In the genomic region with DNA sequence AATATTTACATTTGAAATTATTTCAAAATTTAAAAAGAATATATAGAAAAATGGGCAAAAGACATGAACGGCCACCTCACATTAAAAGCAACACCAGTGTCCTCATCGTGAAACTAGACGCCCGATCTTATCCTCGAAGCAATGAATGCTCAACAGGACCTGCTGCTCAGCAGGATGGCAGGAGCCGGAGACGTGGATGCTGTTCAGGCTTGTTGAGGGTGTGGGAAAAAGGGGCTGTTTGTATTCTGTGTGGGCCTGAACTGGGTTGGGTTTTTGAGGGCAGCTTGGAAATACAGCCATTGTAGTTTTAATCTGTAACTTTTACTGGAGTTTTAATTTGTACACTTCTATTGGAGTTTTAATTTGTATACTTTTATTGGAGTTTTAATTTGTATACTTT, we compare ENCODE assay signal across 23 cellular contexts. TPM values are rescaled to one million over a fixed set of nuclear protein-coding genes. Genes with fewer than 3 reads are reported as not detected.
A peak's percentile ranks its signal among the peaks of the same experiment; 100 is the strongest.
DNase-seq lines count a peak whose midpoint lies in the region; ATAC-seq, FAIRE-seq and TF ChIP-seq lines count a peak whose summit lies in the region.
"Had no signal": no experiment of that assay in that cellular context is flagged by ENCODE, and none has a peak within 500 bp of the region (broad histone marks: within the 10 kb centered on the region; RNA-seq: fewer than 3 reads in every experiment).

No MANE protein-coding gene starts in this region.

- H3K4me1 Mint-ChIP-seq in T-helper 17 cell (peaks cover 18% of the 10 kb centered on the region), chondrocyte (ENCODE audit: low read depth) (peaks cover 9% of the 10 kb centered on the region)

- no peak overlapping the region for H3K4me3 ChIP-seq in right cardiac atrium (ENCODE audit: low read length)
- no peak overlapping the region for H3K4me3 ChIP-seq in suprapubic skin
- H3K4me3 ChIP-seq in mucosa of descending colon = no peak overlapping the region
- no peak overlapping the region for H3K4me3 ChIP-seq in small intestine (ENCODE audit: low read depth in 1 of 2, low read length in 2 of 2)
- H3K4me3 ChIP-seq: GM12878, left ventricle myocardium inferior, psoas muscle, tibial nerve had no signal

- peaks cover 12% of the 10 kb centered on the region for H3K36me3 Mint-ChIP-seq in T-helper 17 cell (ENCODE audit: low read depth)
- peaks cover 24% of the 10 kb centered on the region for H3K36me3 Mint-ChIP-seq in chondrocyte (ENCODE audit: low read depth)

- no peaks in the 10 kb centered on the region for H3K9me3 ChIP-seq in right cardiac atrium (ENCODE audit: control insufficient read depth, low read length)
- no peaks in the 10 kb centered on the region for H3K9me3 ChIP-seq in T-helper 17 cell (ENCODE audit: control insufficient read depth, low read length, poor library complexity, severe bottlenecking)
- no peaks in the 10 kb centered on the region for H3K9me3 ChIP-seq in suprapubic skin
- no peaks in the 10 kb centered on the region for H3K9me3 ChIP-seq in mucosa of descending colon
- H3K9me3 ChIP-seq in small intestine (ENCODE audit: control insufficient read depth, low read depth) = no peaks in the 10 kb centered on the region
- H3K9me3 ChIP-seq: left ventricle myocardium inferior, psoas muscle, SK-N-SH, tibial nerve had no signal

- no peak for ATAC-seq in left cardiac atrium
- no peak for ATAC-seq in right cardiac atrium
- no peak for ATAC-seq in T-helper 17 cell
- ATAC-seq in mucosa of descending colon = no peak
- no peak for ATAC-seq in GM18861 (IDR thresholded peaks at IDR 0.05; ENCODE audit: unreplicated experiment)
- ATAC-seq: esophagus mucosa, psoas muscle had no signal

- H3K4me1 ChIP-seq in right cardiac atrium (ENCODE audit: control insufficient read depth, insufficient read depth, low read length) = no peaks in the 10 kb centered on the region
- H3K4me1 ChIP-seq in suprapubic skin = peaks cover 18% of the 10 kb centered on the region
- H3K4me1 ChIP-seq in mucosa of descending colon (ENCODE audit: low read depth) = no peaks in the 10 kb centered on the region
- no peaks in the 10 kb centered on the region for H3K4me1 ChIP-seq in small intestine (ENCODE audit: control insufficient read depth in 2 of 2, insufficient read depth in 1 of 2, low read depth in 1 of 2, low read length in 1 of 2)
- H3K4me1 ChIP-seq: left ventricle myocardium inferior, psoas muscle, tibial nerve had no signal

- no peak for FAIRE-seq in small intestine (lab: Jason Lieb, UNC)
- FAIRE-seq: GM12878 had no signal

- TF ChIP-seq EP300 in suprapubic skin (IDR thresholded peaks at IDR 0.05) = no peak

- no peaks in the 10 kb centered on the region for H3K27me3 Mint-ChIP-seq in T-helper 17 cell
- H3K27me3 Mint-ChIP-seq in chondrocyte (ENCODE audit: low read depth) = no peaks in the 10 kb centered on the region
- H3K27me3 Mint-ChIP-seq: activated CD8-positive, alpha-beta memory T cell treated with anti-CD3 and anti-CD28 coated beads, Interleukin-2, amount 10 ng/mL, durations not matched to agents 7 days and 5 days; effector memory CD8-positive, alpha-beta T cell had no signal

- H3K27ac Mint-ChIP-seq in T-helper 17 cell = peak overlapping the region; percentile 90
- H3K27ac Mint-ChIP-seq in chondrocyte (ENCODE audit: unreplicated experiment) = no peak overlapping the region

- H3K36me3 ChIP-seq in suprapubic skin (peaks cover 73% of the 10 kb centered on the region), mucosa of descending colon (ENCODE audit: low read depth) (peaks cover 18% of the 10 kb centered on the region), small intestine (ENCODE audit: control insufficient read depth in 2 of 2, insufficient read depth in 2 of 2, low read length in 2 of 2) (peaks cover 10 to 14% of the 10 kb centered on the region in 2 donors)

- H3K9me3 Mint-ChIP-seq in chondrocyte (ENCODE audit: low read depth) = no peaks in the 10 kb centered on the region
- H3K9me3 Mint-ChIP-seq: effector memory CD8-positive, alpha-beta T cell had no signal

- WGBS in right cardiac atrium = 80% methylated on average over 7 of the region's 7 CpGs
- 61% methylated on average over 7 of the region's 7 CpGs for WGBS in suprapubic skin
- 79 to 84% (median 79%) methylated on average over 7 of the region's 7 CpGs for WGBS in small intestine, 3 donors

- TF ChIP-seq CTCF in chondrocyte (IDR thresholded peaks at IDR 0.05) = no peak
- TF ChIP-seq CTCF in suprapubic skin (IDR thresholded peaks at IDR 0.05) = no peak
- TF ChIP-seq CTCF in mucosa of descending colon (IDR thresholded peaks at IDR 0.05) = no peak

- no peak for TF ChIP-seq POLR2A in suprapubic skin (IDR thresholded peaks at IDR 0.05)

- H3K4me3 Mint-ChIP-seq in T-helper 17 cell = no peak overlapping the region
- no peak overlapping the region for H3K4me3 Mint-ChIP-seq in chondrocyte (ENCODE audit: unreplicated experiment)
- H3K4me3 Mint-ChIP-seq: activated CD8-positive, alpha-beta memory T cell treated with anti-CD3 and anti-CD28 coated beads, Interleukin-2, amount 10 ng/mL, durations not matched to agents 7 days and 5 days had no signal

- H3K27me3 ChIP-seq in right cardiac atrium (ENCODE audit: control insufficient read depth, insufficient read depth) = no peaks in the 10 kb centered on the region
- no peaks in the 10 kb centered on the region for H3K27me3 ChIP-seq in suprapubic skin
- H3K27me3 ChIP-seq in small intestine (ENCODE audit: control insufficient read depth in 2 of 2, insufficient read depth in 2 of 2, low read length in 2 of 2) = no peaks in the 10 kb centered on the region
- H3K27me3 ChIP-seq: tibial nerve had no signal

- intact Hi-C loops in left cardiac atrium (cut with DNase I) = no loop called here
- intact Hi-C loops in right cardiac atrium (cut with DNase I) = no loop called here
- intact Hi-C loops in mucosa of descending colon (cut with DNase I, micrococcal nuclease) = no loop called here

- no peak overlapping the region for H3K27ac ChIP-seq in right cardiac atrium (ENCODE audit: low read length)
- no peak overlapping the region for H3K27ac ChIP-seq in suprapubic skin
- no peak overlapping the region for H3K27ac ChIP-seq in small intestine (ENCODE audit: low read depth in 1 of 2, low read length in 1 of 2)
- H3K27ac ChIP-seq: left ventricle myocardium inferior, psoas muscle, RWPE1, tibial nerve had no signal

- DNase-seq in left cardiac atrium = peak; percentile 1
- no peak for DNase-seq in right cardiac atrium
- no peak for DNase-seq in T-helper 17 cell
- peak; percentile 18 for DNase-seq in chondrocyte (ENCODE audit: low spot score)
- DNase-seq in suprapubic skin (ENCODE audit: low spot score in 2 of 2) = peak; percentile 31 to 38
- no peak for DNase-seq in mucosa of descending colon
- no peak for DNase-seq in small intestine
- DNase-seq: DMS79 treated with DMSO at 0.1 percent for 48 hours, HCEC 1CT, hippocampal formation, KG1, NCI-H1436 treated with DMSO at 0.1 percent for 48 hours, NCI-H526, SK-N-SH had no signal

RNA-seq across cellular contexts. Expression of a gene that starts 20.3 kb away (rescaled TPM):
- total RNA-seq in left cardiac atrium = 10 to 100 TPM; 41.4 to 42.3 TPM
- total RNA-seq in right cardiac atrium = 10 to 100 TPM; 42.4 to 50.2 (median 46.5) TPM
- polyA plus RNA-seq in right cardiac atrium = 30.1 TPM
- total RNA-seq in T-helper 17 cell = 10 to 100 TPM; 71.3 to 86.3 TPM
- 39.4 to 58.1 TPM (median 43.3 TPM) in 3 replicates for total RNA-seq in chondrocyte
- 100 to 1,000 TPM in 1 of 4 donors, 10 to 100 TPM in 3; 68.9 to 199 (median 83.4) TPM for total RNA-seq in suprapubic skin
- 10 to 100 TPM; 67.0 to 89.1 (median 76.8) TPM for total RNA-seq in mucosa of descending colon
- 10 to 100 TPM; 47.2 to 85.7 (median 70.5) TPM for polyA plus RNA-seq in small intestine

Comparison
In these comparisons a context has a peak if more than half of its experiments do, and no peak if none do; other contexts are left out.
1. DNase-seq: peak in left cardiac atrium (single experiment), chondrocyte (single experiment) and suprapubic skin (2 of 2); none in right cardiac atrium (0 of 3), T-helper 17 cell (0 of 3), mucosa of descending colon (0 of 3) and small intestine (single experiment).